In genomic region chr1:156571959-156572662, GRCh38 we compare ENCODE assay signal across 8 cellular contexts. TPM values are rescaled to one million over a fixed set of nuclear protein-coding genes. Genes with fewer than 3 reads are reported as not detected.
DNase-seq lines count a peak whose midpoint lies in the region; ATAC-seq, FAIRE-seq and TF ChIP-seq lines count a peak whose summit lies in the region.

TSS of gene IQGAP3 (minus strand) at chr1:156572565. CDS start at chr1:156572529, 36 bp downstream.

- peak; percentile 58 for ATAC-seq in HG03103 (IDR thresholded peaks at IDR 0.05; ENCODE audit: low read depth, unreplicated experiment)
- ATAC-seq in activated CD4-positive, CD25-positive, alpha-beta regulatory T cell treated with anti-CD3 and anti-CD28 coated beads, Interleukin-2, amount 50 U/mL, for 24 hours: peak; percentile 92 to 96
- no peak for ATAC-seq in HG03457 (IDR thresholded peaks at IDR 0.05; ENCODE audit: unreplicated experiment)

- DNase-seq in GM12892 (ENCODE audit: insufficient read length): peak; percentile 95
- DNase-seq in NCI-H446 (lab: John Stamatoyannopoulos, UW): peak; percentile 55 to 92
- DNase-seq in cerebellar nuclear complex (lab: John Stamatoyannopoulos, UW): peak; percentile 12 to 42
- peak; percentile 91 for DNase-seq in kidney
- DNase-seq in stimulated activated CD4-positive, alpha-beta T cell treated with anti-CD3 and anti-CD28 coated beads, Interleukin-12 subunit alpha, Interleukin-12 subunit beta, amount 100 ng/mL, for 4 hours: peak; percentile 62

- FAIRE-seq in GM12892 (lab: Jason Lieb, UNC) (peak; percentile 17), kidney (lab: Jason Lieb, UNC) (no peak)

- H3K27ac ChIP-seq in kidney (ENCODE audit: low read depth in 2 of 2, low read length in 2 of 2): no peak within 1 kb of the TSS

- no peak for TF ChIP-seq CTCF in kidney (IDR thresholded peaks at IDR 0.05; ENCODE audit: borderline replicate concordance, extremely low read depth, insufficient read depth)

- H3K4me1 ChIP-seq in kidney (ENCODE audit: control insufficient read depth in 1 of 2, insufficient read depth in 1 of 2, low read depth in 1 of 2, low read length in 2 of 2): peaks cover 0 to 2% of the 10 kb centered on the region in 2 donors

- no peaks in the 10 kb centered on the region for H3K9me3 ChIP-seq in kidney (ENCODE audit: control insufficient read depth in 1 of 2, low read length in 2 of 2)

- H3K9ac ChIP-seq in kidney (ENCODE audit: low read length in 2 of 2): no peak within 1 kb of the TSS

- no peaks in the 10 kb centered on the region for H3K36me3 ChIP-seq in kidney (ENCODE audit: control insufficient read depth in 1 of 2, insufficient read depth in 2 of 2, low read length in 2 of 2)

- peak within 1 kb of the TSS; percentile 37 to 55 for H3K4me3 ChIP-seq in kidney (ENCODE audit: low read length in 2 of 2)

- intact Hi-C loops in kidney (cut with DNase I): no loop called here

- no peak for TF ChIP-seq POLR2A in GM12892 (IDR thresholded peaks at IDR 0.05; ENCODE audit: low read depth, low read length)

RNA-seq across cellular contexts. Expression of gene IQGAP3, which starts in this region (rescaled TPM):
- 4.8 TPM for polyA plus RNA-seq in GM12892 (2012; ENCODE audit: missing spikeins)
- 1.7 TPM for total RNA-seq in kidney
- 0.13 TPM for polyA plus RNA-seq in kidney (ENCODE audit: insufficient read depth, low read depth, low replicate concordance)

Comparison
In these comparisons a context has a peak if more than half of its experiments do, and no peak if none do; other contexts are left out.
1. DNase-seq: peak in every context shown above with its lines; median percentile 95 in GM12892; 91 in kidney; 74 in NCI-H446; 62 in stimulated activated CD4-positive, alpha-beta T cell treated with anti-CD3 and anti-CD28 coated beads, Interleukin-12 subunit alpha, Interleukin-12 subunit beta, amount 100 ng/mL, for 4 hours; 27 in cerebellar nuclear complex.